ENCODE assay signal across 23 cellular contexts in genomic region chr10:28295346-28295745, GRCh38. TPM values are rescaled to one million over a fixed set of nuclear protein-coding genes. Genes with fewer than 3 reads are reported as not detected.
DNase-seq lines count a peak whose midpoint lies in the region; ATAC-seq and TF ChIP-seq lines count a peak whose summit lies in the region.
"Had no signal": no experiment of that assay in that cellular context is flagged by ENCODE, and none has a peak within 500 bp of the region (broad histone marks: within the 10 kb centered on the region; RNA-seq: fewer than 3 reads in every experiment).

No MANE protein-coding gene starts in this region.

- H3K4me3 ChIP-seq in mammary epithelial cell (replicated peaks in 1 of 3; ENCODE audit: insufficient read depth in 1 of 3, low read depth in 2 of 3, low read length in 3 of 3) (no peak overlapping the region), transverse colon (no peak overlapping the region)
- H3K4me3 ChIP-seq: A549, BLaER1, SK-N-MC had no signal

- no peak for DNase-seq in mammary epithelial cell
- DNase-seq in MCF 10A (ENCODE audit: unreplicated experiment), result no peak
- DNase-seq in fibroblast of peridontal ligament (ENCODE audit: extremely low read depth), result peak; percentile 16
- no peak for DNase-seq in osteocyte (ENCODE audit: extremely low spot score, unreplicated experiment)
- DNase-seq in transverse colon, result no peak
- no peak for DNase-seq in HEK293T (ENCODE audit: extremely low spot score)
- DNase-seq in mucosa of gallbladder (ENCODE audit: low spot score), result no peak
- DNase-seq: activated B cell treated with CpG ODN at 0.5 μM for 24 hours; activated CD8-positive, alpha-beta T cell treated with anti-CD3 and anti-CD28 coated beads for 36 hours; activated naive CD4-positive, alpha-beta T cell treated with Interleukin-2 at 50 U/mL for 16 hours; activated T-cell treated with anti-CD3 and anti-CD28 coated beads, Interleukin-2, amount 50 U/mL, for 1 hour; DMS53; left cardiac atrium; NCI-H187 treated with DMSO at 0.1 percent for 48 hours; NCI-H226; stimulated activated naive CD8-positive, alpha-beta T cell treated with anti-CD3 and anti-CD28 coated beads, Interleukin-15, Interleukin-2, amounts not matched to agents 100 U/mL and 50 U/mL, for 24 hours had no signal

- H3K36me3 ChIP-seq in mammary epithelial cell (ENCODE audit: insufficient read depth, low read length) (no peaks in the 10 kb centered on the region), transverse colon (no peaks in the 10 kb centered on the region)
- H3K36me3 ChIP-seq: BLaER1 had no signal

- POLR2A ChIA-PET in MCF 10A (lab: Yijun Ruan, JAX), result no interaction called here
- POLR2A ChIA-PET in HEK293T (lab: Yijun Ruan, JAX), result no interaction called here

- WGBS in mammary epithelial cell (ENCODE audit: low coverage, missing lambda C conversion rate), result 49% methylated on average over 3 of the region's 3 CpGs
- 62 to 90% methylated on average over 1 to 3 of the region's 3 CpGs for WGBS in transverse colon (ENCODE audit: low coverage in 1 of 2), 2 donors

- no peak for ATAC-seq in GM18520 (IDR thresholded peaks at IDR 0.05; ENCODE audit: unreplicated experiment)
- ATAC-seq: A549; activated CD8-positive, alpha-beta T cell treated with anti-CD3 and anti-CD28 coated beads for 36 hours; stimulated activated naive CD8-positive, alpha-beta T cell treated with anti-CD3 and anti-CD28 coated beads, Interleukin-15, Interleukin-2, amounts not matched to agents 100 U/mL and 50 U/mL, for 24 hours had no signal

- BruUV-seq in mammary epithelial cell (replicated peaks; lab: Mats Ljungman, UMichigan) (no TSS peak), MCF 10A (replicated peaks; lab: Mats Ljungman, UMichigan) (no TSS peak)

- H2AFZ ChIP-seq in mammary epithelial cell (ENCODE audit: low read depth, low read length), result peak overlapping the region; percentile 37

- H3K9me3 Mint-ChIP-seq in MCF 10A (ENCODE audit: unreplicated experiment), result no peaks in the 10 kb centered on the region
- no peaks in the 10 kb centered on the region for H3K9me3 Mint-ChIP-seq in osteocyte (ENCODE audit: unreplicated experiment)
- H3K9me3 Mint-ChIP-seq: activated B cell treated with CpG ODN at 0.5 μM for 24 hours; activated CD8-positive, alpha-beta T cell treated with anti-CD3 and anti-CD28 coated beads for 36 hours; dendritic cell treated with granulocyte-macrophage colony-stimulating factor and Interleukin-4, amounts not matched to agents 40 ng/mL and 50 ng/mL, for 4 days; T-helper 2 cell treated with Interferon-gamma antibody and Interleukin-4, amounts not matched to agents 5 μg/mL and 100 μg/mL, for 36 hours had no signal

- no peaks in the 10 kb centered on the region for H4K20me1 ChIP-seq in mammary epithelial cell (ENCODE audit: insufficient read depth, low read length)
- H4K20me1 ChIP-seq: BLaER1 had no signal

- no peaks in the 10 kb centered on the region for H3K9me3 ChIP-seq in mammary epithelial cell (replicated peaks; ENCODE audit: insufficient read depth, low read length)
- H3K9me3 ChIP-seq in transverse colon, result no peaks in the 10 kb centered on the region
- H3K9me3 ChIP-seq: A549, BLaER1 had no signal

- H3K27me3 Mint-ChIP-seq in MCF 10A (ENCODE audit: insufficient read depth, unreplicated experiment) (no peaks in the 10 kb centered on the region), osteocyte (ENCODE audit: unreplicated experiment) (no peaks in the 10 kb centered on the region)
- H3K27me3 Mint-ChIP-seq: activated B cell treated with CpG ODN at 0.5 μM for 24 hours; activated CD8-positive, alpha-beta T cell treated with anti-CD3 and anti-CD28 coated beads for 36 hours; dendritic cell treated with granulocyte-macrophage colony-stimulating factor and Interleukin-4, amounts not matched to agents 40 ng/mL and 50 ng/mL, for 4 days had no signal

- TF ChIP-seq CTCF in mammary epithelial cell (conservative IDR thresholded peaks at IDR 0.05 in 1 of 2, IDR thresholded peaks at IDR 0.05 in 1 of 2; ENCODE audit: extremely low read depth in 1 of 2, insufficient read depth in 1 of 2, low read depth in 1 of 2, low read length in 2 of 2), result no peak
- no peak for TF ChIP-seq CTCF in MCF 10A (IDR thresholded peaks at IDR 0.05; ENCODE audit: unreplicated experiment)
- no peak for TF ChIP-seq CTCF in osteocyte (IDR thresholded peaks at IDR 0.05)
- no peak for TF ChIP-seq CTCF in transverse colon (IDR thresholded peaks at IDR 0.05)

- H3K27ac ChIP-seq in mammary epithelial cell (ENCODE audit: insufficient read depth, low read depth, low read length) (no peak overlapping the region), transverse colon (peak overlapping the region; percentile 17 to 65 (median 36))
- H3K27ac ChIP-seq: A549, BLaER1, KMS-11, SK-N-MC had no signal

- H3K4me3 Mint-ChIP-seq in MCF 10A (ENCODE audit: unreplicated experiment), result no peak overlapping the region
- H3K4me3 Mint-ChIP-seq in osteocyte (ENCODE audit: unreplicated experiment), result no peak overlapping the region
- H3K4me3 Mint-ChIP-seq: activated B cell treated with CpG ODN at 0.5 μM for 24 hours; activated CD8-positive, alpha-beta T cell treated with anti-CD3 and anti-CD28 coated beads for 36 hours; dendritic cell treated with granulocyte-macrophage colony-stimulating factor and Interleukin-4, amounts not matched to agents 40 ng/mL and 50 ng/mL, for 4 days; T-helper 2 cell treated with Interferon-gamma antibody and Interleukin-4, amounts not matched to agents 5 μg/mL and 100 μg/mL, for 36 hours had no signal

- H3K4me2 ChIP-seq in mammary epithelial cell (ENCODE audit: insufficient read depth, low read depth, low read length), result no peak overlapping the region
- H3K4me2 ChIP-seq: A549, BLaER1, KMS-11 had no signal

- CTCF ChIA-PET in mammary epithelial cell (lab: Charles Lee; ENCODE audit: low non-redundant PET), result no interaction called here
- CTCF ChIA-PET in MCF 10A (lab: Yijun Ruan, JAX), result interaction anchor here (0.8 to 2.3 kb wide), 2 partner anchors 91 to 98 kb away, joined by 3 to 7 read pairs; no protein-coding TSS in a partner anchor
- CTCF ChIA-PET in HEK293T (lab: Yijun Ruan, JAX), result interaction anchor here (0.5 to 2.1 kb wide), 2 partner anchors 50 to 54 kb away, joined by 3 to 5 read pairs; no protein-coding TSS in a partner anchor

- no peak for TF ChIP-seq POLR2A in transverse colon (IDR thresholded peaks at IDR 0.05)

- in situ Hi-C loops in mammary epithelial cell (cut with MboI; ENCODE audit: low sequenced_read_pairs in 2 of 2) (loop anchor here in 1 of 2 donors (5.0 kb wide), 1 partner anchor 43 kb away; no protein-coding TSS in a partner anchor), transverse colon (cut with MboI; ENCODE audit: low pct_ligation_motif_present in 1 of 4, low pct_unique_long_range_greater_than_20kb in 1 of 4, low sequenced_read_pairs in 3 of 4) (no loop called here)

- H3K9ac ChIP-seq in mammary epithelial cell (ENCODE audit: insufficient read depth, low read length), result no peak overlapping the region
- H3K9ac ChIP-seq: BLaER1, KMS-11 had no signal

- H3K79me2 ChIP-seq in mammary epithelial cell (ENCODE audit: insufficient read depth, low read length), result peaks cover 7% of the 10 kb centered on the region

- H3K36me3 Mint-ChIP-seq in MCF 10A (ENCODE audit: insufficient read depth, unreplicated experiment), result peaks cover 5% of the 10 kb centered on the region
- H3K36me3 Mint-ChIP-seq in osteocyte (ENCODE audit: unreplicated experiment), result peaks cover 11% of the 10 kb centered on the region

- dilution Hi-C loops in mammary epithelial cell (cut with HindIII; ENCODE audit: low sequenced_read_pairs), result no loop called here

- no peak for TF ChIP-seq EP300 in transverse colon (IDR thresholded peaks at IDR 0.05; ENCODE audit: low read depth)

- H3K27ac Mint-ChIP-seq in MCF 10A (ENCODE audit: low read depth, unreplicated experiment) (no peak overlapping the region), osteocyte (ENCODE audit: unreplicated experiment) (peak overlapping the region; percentile 89)
- H3K27ac Mint-ChIP-seq: activated B cell treated with CpG ODN at 0.5 μM for 24 hours; activated CD8-positive, alpha-beta T cell treated with anti-CD3 and anti-CD28 coated beads for 36 hours; dendritic cell treated with granulocyte-macrophage colony-stimulating factor and Interleukin-4, amounts not matched to agents 40 ng/mL and 50 ng/mL, for 4 days; T-helper 2 cell treated with Interferon-gamma antibody and Interleukin-4, amounts not matched to agents 5 μg/mL and 100 μg/mL, for 36 hours had no signal

- intact Hi-C loops in mammary epithelial cell (cut with micrococcal nuclease), result no loop called here
- intact Hi-C loops in MCF 10A (cut with micrococcal nuclease), result no loop called here
- intact Hi-C loops in transverse colon (cut with DNase I; ENCODE audit: low total_unique reads), result no loop called here

- H3K27me3 ChIP-seq in mammary epithelial cell (ENCODE audit: insufficient read depth, low read length), result no peaks in the 10 kb centered on the region
- no peaks in the 10 kb centered on the region for H3K27me3 ChIP-seq in transverse colon
- H3K27me3 ChIP-seq: BLaER1 had no signal

- H3K4me1 Mint-ChIP-seq in MCF 10A (ENCODE audit: insufficient read depth, unreplicated experiment) (peaks cover 18% of the 10 kb centered on the region), osteocyte (ENCODE audit: unreplicated experiment) (peaks cover 78% of the 10 kb centered on the region)

- H3K4me1 ChIP-seq in mammary epithelial cell (ENCODE audit: insufficient read depth, low read length) (peaks cover 16% of the 10 kb centered on the region), transverse colon (peaks cover 0 to 23% (median 13%) of the 10 kb centered on the region in 4 donors)
- H3K4me1 ChIP-seq: A549 had no signal

TF ChIP-seq in HEK293T, 16 proteins besides CTCF, POLR2A, EP300 and RAD21 (continues in another document):
- no peak for TF ChIP-seq ELF4 (IDR thresholded peaks at IDR 0.05)
- no peak for TF ChIP-seq TARDBP (IDR thresholded peaks at IDR 0.05)
- no peak for TF ChIP-seq ZNF384 (IDR thresholded peaks at IDR 0.05)
- TF ChIP-seq FOXK2 (IDR thresholded peaks at IDR 0.05), result no peak
- TF ChIP-seq FOXA1 (IDR thresholded peaks at IDR 0.05), result no peak
- no peak for TF ChIP-seq SP1 (IDR thresholded peaks at IDR 0.05)
- TF ChIP-seq PKNOX1 (IDR thresholded peaks at IDR 0.05), result no peak
- no peak for TF ChIP-seq HDGF (IDR thresholded peaks at IDR 0.05; ENCODE audit: borderline replicate concordance)

RNA-seq across cellular contexts. Expression of gene MPP7, which starts 7.5 kb away (rescaled TPM):
- 10 to 100 TPM in 1 of 2 donors, 1 to 10 TPM in 1; 10.0 to 23.0 TPM for total RNA-seq in mammary epithelial cell
- 3.5 TPM for polyA plus RNA-seq in mammary epithelial cell
- 18.9 TPM for polyA minus RNA-seq in mammary epithelial cell
- 4.1 and 5.4 TPM in 2 replicates for total RNA-seq in MCF 10A (2022)
- total RNA-seq in osteocyte, result 37.4 and 41.9 TPM in 2 replicates
- total RNA-seq in transverse colon, result 10 to 100 TPM; 13.1 to 44.8 (median 27.3) TPM
- 47.5 TPM for total RNA-seq in mucosa of gallbladder
